In the genomic region with DNA sequence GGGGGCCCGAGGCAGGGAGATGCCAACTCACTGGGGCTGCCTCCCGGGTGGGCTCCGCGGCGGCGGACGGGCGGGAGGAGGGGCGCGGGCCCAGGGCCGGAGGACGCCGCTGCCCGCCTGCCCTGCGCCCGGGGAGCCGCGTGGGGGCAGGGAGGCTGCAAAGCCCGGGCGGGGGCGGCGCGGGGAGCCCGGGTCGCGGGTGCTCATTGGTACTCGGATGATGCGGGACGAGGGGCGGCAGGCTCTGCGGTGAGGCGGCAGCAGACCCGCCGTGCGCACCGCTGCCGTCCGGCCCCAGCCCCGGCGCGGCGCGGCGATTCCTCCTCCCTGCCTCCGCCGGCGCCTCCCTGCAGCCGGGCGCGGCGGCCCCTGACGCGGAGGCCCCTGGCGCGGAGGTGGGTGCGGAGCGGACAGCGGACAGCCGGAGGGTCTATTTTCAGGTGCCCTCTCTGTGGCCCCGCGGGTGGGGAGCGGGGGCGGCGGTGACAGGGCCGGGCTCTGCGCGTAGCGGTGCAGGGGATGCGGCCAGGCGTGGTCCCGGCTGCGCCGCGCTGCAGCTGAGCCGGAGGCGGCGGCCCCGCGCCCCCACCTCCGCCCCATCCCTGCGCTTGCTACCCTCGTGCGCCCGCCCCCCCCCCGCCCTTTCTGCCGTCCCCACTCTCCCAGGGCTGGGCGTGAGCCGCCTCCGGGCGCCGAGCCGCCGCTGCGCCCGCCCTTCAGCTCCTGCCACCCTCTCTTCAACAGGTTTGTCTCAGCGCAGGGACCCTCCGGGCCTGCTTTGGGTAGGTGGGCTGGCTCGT, we compare ENCODE assay signal across 8 cellular contexts. TPM values are rescaled to one million over a fixed set of nuclear protein-coding genes. Genes with fewer than 3 reads are reported as not detected.
DNase-seq lines count a peak whose midpoint lies in the region; ATAC-seq, FAIRE-seq and TF ChIP-seq lines count a peak whose summit lies in the region.

No MANE protein-coding gene starts in this region.

- H3K4me1 ChIP-seq in mammary epithelial cell (ENCODE audit: insufficient read depth, low read length), result peaks cover 30% of the 10 kb centered on the region
- H3K4me1 ChIP-seq in spleen, result peaks cover 10 to 64% (median 40%) of the 10 kb centered on the region in 6 donors

- H3K4me3 ChIP-seq in mammary epithelial cell (replicated peaks in 1 of 3; ENCODE audit: insufficient read depth in 1 of 3, low read depth in 2 of 3, low read length in 3 of 3), result peak overlapping the region; percentile 60 to 81 (median 68)
- H3K4me3 ChIP-seq in spleen, result peak overlapping the region; percentile 57 to 90 (median 74)

- H3K27ac ChIP-seq in mammary epithelial cell (ENCODE audit: insufficient read depth, low read depth, low read length) (peak overlapping the region; percentile 32), spleen (peak overlapping the region; percentile 55 to 95 (median 90))

- no peaks in the 10 kb centered on the region for H4K20me1 ChIP-seq in mammary epithelial cell (ENCODE audit: insufficient read depth, low read length)

- WGBS in mammary epithelial cell (ENCODE audit: low coverage, missing lambda C conversion rate), result 0% methylated on average over 1 of the region's 98 CpGs
- WGBS in spleen, 5 donors, result 0 to 1% (median 0%) methylated on average over 1 to 98 of the region's 98 CpGs

- peak overlapping the region; percentile 61 for H3K9ac ChIP-seq in mammary epithelial cell (ENCODE audit: insufficient read depth, low read length)

- no peak for DNase-seq in activated CD4-positive, CD25-positive, alpha-beta regulatory T cell (lab: John Stamatoyannopoulos, UW)
- DNase-seq in RCC 7860 (ENCODE audit: low spot score) (peak; percentile 31), mammary epithelial cell (peak; percentile 44), iris pigment epithelial cell (ENCODE audit: low read depth) (peak; percentile 49), spleen (peak; percentile 74)

- FAIRE-seq in RCC 7860 (lab: Jason Lieb, UNC), result no peak

- peak overlapping the region; percentile 97 for H2AFZ ChIP-seq in mammary epithelial cell (ENCODE audit: low read depth, low read length)

- BruUV-seq in mammary epithelial cell (replicated peaks; lab: Mats Ljungman, UMichigan), result no TSS peak

- peak; percentile 17 to 33 for ATAC-seq in activated CD4-positive, CD25-positive, alpha-beta regulatory T cell treated with anti-CD3 and anti-CD28 coated beads, Interleukin-2, amount 50 U/mL, for 24 hours
- ATAC-seq in HG02973 (IDR thresholded peaks at IDR 0.05; ENCODE audit: unreplicated experiment) (peak; percentile 42), GM21367 (IDR thresholded peaks at IDR 0.05; ENCODE audit: unreplicated experiment) (no peak)

- TF ChIP-seq CTCF in mammary epithelial cell (conservative IDR thresholded peaks at IDR 0.05 in 1 of 2, IDR thresholded peaks at IDR 0.05 in 1 of 2; ENCODE audit: extremely low read depth in 1 of 2, insufficient read depth in 1 of 2, low read depth in 1 of 2, low read length in 2 of 2) (no peak), spleen (IDR thresholded peaks at IDR 0.05 in 8 of 11, conservative IDR thresholded peaks at IDR 0.05 in 3 of 11) (no peak)

- H3K9me3 ChIP-seq in mammary epithelial cell (replicated peaks; ENCODE audit: insufficient read depth, low read length) (no peaks in the 10 kb centered on the region), spleen (no peaks in the 10 kb centered on the region)

- in situ Hi-C loops in mammary epithelial cell (cut with MboI; ENCODE audit: low sequenced_read_pairs in 2 of 2), result no loop called here

- H3K79me2 ChIP-seq in mammary epithelial cell (ENCODE audit: insufficient read depth, low read length), result peaks cover 45% of the 10 kb centered on the region

- H3K36me3 ChIP-seq in mammary epithelial cell (ENCODE audit: insufficient read depth, low read length) (no peaks in the 10 kb centered on the region), spleen (no peaks in the 10 kb centered on the region)

- no peak for TF ChIP-seq POLR2A in spleen (IDR thresholded peaks at IDR 0.05)

- peak overlapping the region; percentile 80 for H3K4me2 ChIP-seq in mammary epithelial cell (ENCODE audit: insufficient read depth, low read depth, low read length)

- H3K27me3 ChIP-seq in mammary epithelial cell (ENCODE audit: insufficient read depth, low read length), result no peaks in the 10 kb centered on the region
- H3K27me3 ChIP-seq in spleen (replicated peaks in 1 of 7), result peaks cover 0 to 67% (median 33%) of the 10 kb centered on the region in 7 donors

- CTCF ChIA-PET in mammary epithelial cell (lab: Charles Lee; ENCODE audit: low non-redundant PET), result interaction anchor here (0.5 to 0.6 kb wide), 2 partner anchors 130 to 342 kb away, joined by 4 to 6 read pairs; a partner anchor contains a TSS

- dilution Hi-C loops in mammary epithelial cell (cut with HindIII; ENCODE audit: low sequenced_read_pairs), result no loop called here

- intact Hi-C loops in mammary epithelial cell (cut with micrococcal nuclease), result loop anchor here (5.0 kb wide), 1 partner anchor 339 kb away; a partner anchor contains a TSS
- intact Hi-C loops in spleen (cut with DNase I; ENCODE audit: low total_unique reads), result loop anchor here (10.0 kb wide), 1 partner anchor 252 kb away; no protein-coding TSS in a partner anchor

RNA-seq across cellular contexts. Expression of a gene that starts 0.6 kb away (rescaled TPM):
- total RNA-seq in mammary epithelial cell, result 100 to 1,000 TPM; 206 to 210 TPM
- 41.8 TPM for polyA plus RNA-seq in mammary epithelial cell
- 202 TPM for polyA minus RNA-seq in mammary epithelial cell
- 100 to 1,000 TPM; 223 to 352 (median 318) TPM for total RNA-seq in spleen
- 10 to 100 TPM; 32.7 to 43.8 (median 41.4) TPM for polyA plus RNA-seq in spleen

Comparison
In these comparisons a context has a peak if more than half of its experiments do, and no peak if none do; other contexts are left out.
1. DNase-seq: peak in RCC 7860 (single experiment), mammary epithelial cell (single experiment), iris pigment epithelial cell (single experiment) and spleen (single experiment); none in activated CD4-positive, CD25-positive, alpha-beta regulatory T cell (0 of 4).